9 cellular contexts compared by ENCODE assay signal in the genomic region with DNA sequence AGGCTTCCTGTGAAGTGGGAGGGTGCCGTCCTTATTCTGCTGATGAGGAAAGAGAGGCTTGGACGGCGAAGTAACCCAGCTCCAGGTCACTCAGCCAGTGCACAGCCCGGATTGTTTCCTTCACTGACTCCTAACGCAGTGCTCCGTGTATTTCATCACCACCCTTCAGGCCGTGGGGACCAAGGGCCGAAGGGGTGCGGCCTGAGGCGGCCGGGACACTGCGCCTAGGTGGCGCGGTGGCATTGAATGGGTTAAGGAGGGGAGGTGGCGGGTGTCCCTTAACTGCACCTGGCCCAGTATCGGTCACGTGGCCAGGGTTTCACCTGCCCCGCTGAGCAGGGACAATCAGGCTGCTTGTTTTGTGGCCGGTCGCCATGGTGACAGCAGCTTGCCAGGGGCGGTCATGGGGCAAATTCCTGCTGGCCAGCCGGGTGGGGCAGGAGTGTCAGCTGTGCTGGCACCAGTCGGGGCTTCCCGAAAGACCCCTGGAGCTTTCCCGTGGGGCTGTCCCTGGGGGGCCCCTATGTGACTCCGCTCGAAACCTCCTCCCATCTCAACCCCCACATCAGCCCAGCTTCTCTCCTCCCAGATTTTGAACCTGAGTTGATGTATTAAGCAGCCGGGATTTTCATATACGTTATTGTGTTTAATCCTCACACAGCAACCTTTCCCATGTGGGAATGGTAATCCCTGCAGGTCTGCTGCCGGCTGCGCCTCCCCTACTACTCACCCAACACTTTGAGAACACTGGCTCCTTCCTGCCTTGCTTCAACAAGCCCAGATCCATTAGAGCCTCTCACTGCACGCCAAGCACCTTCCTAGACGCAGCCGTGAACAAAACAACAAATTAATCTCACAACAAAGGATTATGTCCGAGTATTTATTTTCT. TPM values are rescaled to one million over a fixed set of nuclear protein-coding genes. Genes with fewer than 3 reads are reported as not detected.
A peak's percentile ranks its signal among the peaks of the same experiment; 100 is the strongest.
DNase-seq lines count a peak whose midpoint lies in the region; ATAC-seq and TF ChIP-seq lines count a peak whose summit lies in the region.
"Had no signal": no experiment of that assay in that cellular context is flagged by ENCODE, and none has a peak within 500 bp of the region (broad histone marks: within the 10 kb centered on the region; RNA-seq: fewer than 3 reads in every experiment).

No MANE protein-coding gene starts in this region.

- H4K20me1 ChIP-seq in neural progenitor cell (ENCODE audit: low read depth): no peaks in the 10 kb centered on the region

- H3K4me1 Mint-ChIP-seq in neural progenitor cell: peaks cover 36% of the 10 kb centered on the region
- peaks cover under 1 to 9% (median 2%) of the 10 kb centered on the region in 4 donors for H3K4me1 Mint-ChIP-seq in CD4-positive, alpha-beta memory T cell
- H3K4me1 Mint-ChIP-seq in activated CD8-positive, alpha-beta memory T cell treated with anti-CD3 and anti-CD28 coated beads, Interleukin-2, amount 10 ng/mL, durations not matched to agents 7 days and 5 days: peaks cover 3% of the 10 kb centered on the region

- H2AFZ ChIP-seq in neural progenitor cell (replicated peaks): no peak overlapping the region

- peak overlapping the region; percentile 97 for H3K27ac Mint-ChIP-seq in neural progenitor cell
- H3K27ac Mint-ChIP-seq in CD4-positive, alpha-beta memory T cell: peak overlapping the region in 1 of 7 donors; percentile 60
- no peak overlapping the region for H3K27ac Mint-ChIP-seq in activated CD8-positive, alpha-beta memory T cell treated with anti-CD3 and anti-CD28 coated beads, Interleukin-2, amount 10 ng/mL, durations not matched to agents 7 days and 5 days

- H3K36me3 ChIP-seq in endocrine pancreas (ENCODE audit: control insufficient read depth, insufficient read depth, low read length): no peaks in the 10 kb centered on the region
- H3K36me3 ChIP-seq in neural progenitor cell: no peaks in the 10 kb centered on the region
- H3K36me3 ChIP-seq in gastrocnemius medialis: no peaks in the 10 kb centered on the region
- H3K36me3 ChIP-seq in CD4-positive, alpha-beta memory T cell (ENCODE audit: insufficient read depth, low read length): no peaks in the 10 kb centered on the region

- peak overlapping the region; percentile 71 for H3K4me3 Mint-ChIP-seq in neural progenitor cell
- no peak overlapping the region for H3K4me3 Mint-ChIP-seq in CD4-positive, alpha-beta memory T cell
- H3K4me3 Mint-ChIP-seq in activated CD8-positive, alpha-beta memory T cell treated with anti-CD3 and anti-CD28 coated beads, Interleukin-2, amount 10 ng/mL, durations not matched to agents 7 days and 5 days: no peak overlapping the region

- H3K36me3 Mint-ChIP-seq in neural progenitor cell: no peaks in the 10 kb centered on the region
- H3K36me3 Mint-ChIP-seq in CD4-positive, alpha-beta memory T cell: peaks cover 0 to 4% of the 10 kb centered on the region in 2 donors
- no peaks in the 10 kb centered on the region for H3K36me3 Mint-ChIP-seq in activated CD8-positive, alpha-beta memory T cell treated with anti-CD3 and anti-CD28 coated beads, Interleukin-2, amount 10 ng/mL, durations not matched to agents 7 days and 5 days

- peaks cover 54% of the 10 kb centered on the region for H3F3A ChIP-seq in neural progenitor cell (ENCODE audit: low read depth)

- no peak for ATAC-seq in gastrocnemius medialis
- no peak for ATAC-seq in HG02885 (IDR thresholded peaks at IDR 0.05; ENCODE audit: poor library complexity, unreplicated experiment)
- ATAC-seq in activated CD8-positive, alpha-beta memory T cell treated with anti-CD3 and anti-CD28 coated beads, Interleukin-2, amount 10 ng/mL, durations not matched to agents 7 days and 5 days: no peak

- no peak for TF ChIP-seq POLR2A in gastrocnemius medialis (IDR thresholded peaks at IDR 0.05)

- CTCF ChIA-PET in CD4-positive, alpha-beta memory T cell (lab: Charles Lee; ENCODE audit: partially characterized antibody): no interaction called here
- CTCF ChIA-PET in activated CD8-positive, alpha-beta memory T cell treated with anti-CD3 and anti-CD28 coated beads, Interleukin-2, amount 10 ng/mL, durations not matched to agents 7 days and 5 days (lab: Charles Lee): no interaction called here

- intact Hi-C loops in gastrocnemius medialis (cut with DNase I; ENCODE audit: low total_unique reads): no loop called here
- intact Hi-C loops in CD4-positive, alpha-beta memory T cell (cut with micrococcal nuclease): no loop called here

- peak overlapping the region; percentile 76 for H3K4me2 ChIP-seq in neural progenitor cell

- H3K9me3 ChIP-seq in endocrine pancreas (ENCODE audit: control insufficient read depth, low read length): no peaks in the 10 kb centered on the region
- H3K9me3 ChIP-seq in neural progenitor cell (ENCODE audit: low read depth): no peaks in the 10 kb centered on the region
- no peaks in the 10 kb centered on the region for H3K9me3 ChIP-seq in gastrocnemius medialis
- H3K9me3 ChIP-seq in CD4-positive, alpha-beta memory T cell (ENCODE audit: control insufficient read depth in 1 of 2, low read length in 2 of 2): no peaks in the 10 kb centered on the region

- peak overlapping the region; percentile 69 for H3K9ac ChIP-seq in endocrine pancreas (ENCODE audit: control insufficient read depth, insufficient read depth, low read length)
- no peak overlapping the region for H3K9ac ChIP-seq in neural progenitor cell

- DNase-seq in G401 (ENCODE audit: low spot score) (peak; percentile 91), NCI-H2171 treated with DMSO at 0.1 percent for 48 hours (lab: John Stamatoyannopoulos, UW) (peak; percentile 93), neural progenitor cell (ENCODE audit: low spot score) (peak; percentile 96), gastrocnemius medialis (no peak)
- DNase-seq in CD4-positive, alpha-beta memory T cell: no peak
- DNase-seq in activated CD8-positive, alpha-beta memory T cell treated with anti-CD3 and anti-CD28 coated beads, Interleukin-2, amount 10 ng/mL, durations not matched to agents 7 days and 5 days: no peak

- H3K4me3 ChIP-seq in endocrine pancreas (ENCODE audit: control insufficient read depth, insufficient read depth, low read length) (no peak overlapping the region), neural progenitor cell (peak overlapping the region; percentile 31), gastrocnemius medialis (no peak overlapping the region)
- H3K4me3 ChIP-seq in CD4-positive, alpha-beta memory T cell (ENCODE audit: low read length in 2 of 2): no peak overlapping the region

- in situ Hi-C loops in G401 (cut with HindIII; ENCODE audit: low sequenced_read_pairs): no loop called here
- in situ Hi-C loops in gastrocnemius medialis (cut with MboI; ENCODE audit: low sequenced_read_pairs in 4 of 4): no loop called here

- H3K27me3 ChIP-seq in endocrine pancreas (ENCODE audit: control insufficient read depth, insufficient read depth, low read length) (no peaks in the 10 kb centered on the region), neural progenitor cell (no peaks in the 10 kb centered on the region), gastrocnemius medialis (no peaks in the 10 kb centered on the region)
- H3K27me3 ChIP-seq in CD4-positive, alpha-beta memory T cell (ENCODE audit: insufficient read depth, low read length): no peaks in the 10 kb centered on the region

- TF ChIP-seq CTCF in neural progenitor cell (IDR thresholded peaks at IDR 0.05) (no peak), gastrocnemius medialis (IDR thresholded peaks at IDR 0.05 in 4 of 5, conservative IDR thresholded peaks at IDR 0.05 in 1 of 5) (no peak)

- no peaks in the 10 kb centered on the region for H3K79me2 ChIP-seq in neural progenitor cell (ENCODE audit: low read depth)

- H3K4me1 ChIP-seq in endocrine pancreas (ENCODE audit: control insufficient read depth, insufficient read depth, low read length) (no peaks in the 10 kb centered on the region), neural progenitor cell (peaks cover 36% of the 10 kb centered on the region), gastrocnemius medialis (peaks cover 0 to 5% of the 10 kb centered on the region in 2 donors)
- H3K4me1 ChIP-seq in CD4-positive, alpha-beta memory T cell (ENCODE audit: insufficient read depth, low read length): peaks cover 6% of the 10 kb centered on the region

- H3K9me3 Mint-ChIP-seq in neural progenitor cell: no peaks in the 10 kb centered on the region
- no peaks in the 10 kb centered on the region for H3K9me3 Mint-ChIP-seq in CD4-positive, alpha-beta memory T cell
- H3K9me3 Mint-ChIP-seq in activated CD8-positive, alpha-beta memory T cell treated with anti-CD3 and anti-CD28 coated beads, Interleukin-2, amount 10 ng/mL, durations not matched to agents 7 days and 5 days (ENCODE audit: low read depth): no peaks in the 10 kb centered on the region

- peak overlapping the region; percentile 86 for H3K27ac ChIP-seq in neural progenitor cell
- no peak overlapping the region for H3K27ac ChIP-seq in gastrocnemius medialis
- H3K27ac ChIP-seq in CD4-positive, alpha-beta memory T cell (ENCODE audit: low read depth, low read length): no peak overlapping the region

- POLR2A ChIA-PET in CD4-positive, alpha-beta memory T cell (lab: Charles Lee; ENCODE audit: partially characterized antibody): no interaction called here

- peaks cover 21% of the 10 kb centered on the region for H3K27me3 Mint-ChIP-seq in neural progenitor cell (ENCODE audit: insufficient read depth, low read depth)
- H3K27me3 Mint-ChIP-seq in CD4-positive, alpha-beta memory T cell: no peaks in the 10 kb centered on the region
- H3K27me3 Mint-ChIP-seq in activated CD8-positive, alpha-beta memory T cell treated with anti-CD3 and anti-CD28 coated beads, Interleukin-2, amount 10 ng/mL, durations not matched to agents 7 days and 5 days: no peaks in the 10 kb centered on the region

RNA-seq across cellular contexts. Expression of a gene that starts 4.4 kb away (rescaled TPM):
- total RNA-seq in G401 (2014; rRNA removed; shearing (Covaris generic)): 34.2 and 41.1 TPM in 2 replicates
- 9.3 and 15.1 TPM in 2 replicates for total RNA-seq in neural progenitor cell (ENCODE audit: low replicate concordance)
- 1 to 10 TPM; 3.2 to 9.4 (median 7.6) TPM for total RNA-seq in gastrocnemius medialis
- total RNA-seq in CD4-positive, alpha-beta memory T cell: 10 to 100 TPM; 22.3 to 23.9 TPM
- 10 to 100 TPM in 1 of 2 donors, 1 to 10 TPM in 1; 7.4 to 13.1 TPM for polyA plus RNA-seq in CD4-positive, alpha-beta memory T cell
- total RNA-seq in activated CD8-positive, alpha-beta memory T cell treated with anti-CD3 and anti-CD28 coated beads, Interleukin-2, amount 10 ng/mL, durations not matched to agents 7 days and 5 days: 10 to 100 TPM; 15.9 to 19.2 TPM

RNA-seq across cellular contexts. Expression of a gene that starts 23.5 kb away (rescaled TPM):
- total RNA-seq in G401 (2014; rRNA removed; shearing (Covaris generic)): 2.5 and 6.5 TPM in 2 replicates
- total RNA-seq in neural progenitor cell (ENCODE audit: low replicate concordance) (21.9 and 29.0 TPM in 2 replicates), gastrocnemius medialis (1 to 10 TPM in 3 of 4 donors, under 1 TPM in 1; 0.83 to 8.1 (median 3.2) TPM)
- total RNA-seq in CD4-positive, alpha-beta memory T cell: 1 to 10 TPM; 7.5 to 8.3 TPM
- polyA plus RNA-seq in CD4-positive, alpha-beta memory T cell: 1 to 10 TPM; 1.2 to 3.3 TPM
- 10 to 100 TPM; 13.8 to 15.8 TPM for total RNA-seq in activated CD8-positive, alpha-beta memory T cell treated with anti-CD3 and anti-CD28 coated beads, Interleukin-2, amount 10 ng/mL, durations not matched to agents 7 days and 5 days

RNA-seq across cellular contexts. Expression of a gene that starts 27.1 kb away (rescaled TPM):
- total RNA-seq in G401 (2014; rRNA removed; shearing (Covaris generic)): not detected in 2 replicates
- total RNA-seq in neural progenitor cell (ENCODE audit: low replicate concordance): 1.6 and 14.2 TPM in 2 replicates
- 1 to 10 TPM in 1 of 4 donors, not detected in 3; 5.0 TPM for total RNA-seq in gastrocnemius medialis
- not detected for total RNA-seq in CD4-positive, alpha-beta memory T cell
- not detected for polyA plus RNA-seq in CD4-positive, alpha-beta memory T cell
- total RNA-seq in activated CD8-positive, alpha-beta memory T cell treated with anti-CD3 and anti-CD28 coated beads, Interleukin-2, amount 10 ng/mL, durations not matched to agents 7 days and 5 days: not detected
- total RNA-seq: activated CD8-positive, alpha-beta memory T cell treated with anti-CD3 and anti-CD28 coated beads for 36 hours had no signal

RNA-seq across cellular contexts. Expression of a gene that starts 59.6 kb away (rescaled TPM):
- 203 and 204 TPM in 2 replicates for total RNA-seq in G401 (2014; rRNA removed; shearing (Covaris generic))
- 22.8 and 41.6 TPM in 2 replicates for total RNA-seq in neural progenitor cell (ENCODE audit: low replicate concordance)
- 100 to 1,000 TPM in 3 of 4 donors, 10 to 100 TPM in 1; 83.9 to 128 (median 114) TPM for total RNA-seq in gastrocnemius medialis
- 10 to 100 TPM; 54.3 to 60.6 TPM for total RNA-seq in CD4-positive, alpha-beta memory T cell
- polyA plus RNA-seq in CD4-positive, alpha-beta memory T cell: 100 to 1,000 TPM; 114 to 187 TPM
- 10 to 100 TPM; 60.5 to 72.7 TPM for total RNA-seq in activated CD8-positive, alpha-beta memory T cell treated with anti-CD3 and anti-CD28 coated beads, Interleukin-2, amount 10 ng/mL, durations not matched to agents 7 days and 5 days

RNA-seq across cellular contexts. Expression of a gene that starts 59.7 kb away (rescaled TPM):
- total RNA-seq in G401 (2014; rRNA removed; shearing (Covaris generic)): 12.4 and 19.6 TPM in 2 replicates
- total RNA-seq in neural progenitor cell (ENCODE audit: low replicate concordance) (0.94 and 2.6 TPM in 2 replicates), gastrocnemius medialis (10 to 100 TPM in 1 of 4 donors, 1 to 10 TPM in 3; 3.9 to 10.5 (median 5.6) TPM)
- total RNA-seq in CD4-positive, alpha-beta memory T cell: 10 to 100 TPM; 16.3 to 16.5 TPM
- 1 to 10 TPM; 8.3 to 9.4 TPM for polyA plus RNA-seq in CD4-positive, alpha-beta memory T cell
- 1 to 10 TPM; 7.0 to 9.0 TPM for total RNA-seq in activated CD8-positive, alpha-beta memory T cell treated with anti-CD3 and anti-CD28 coated beads, Interleukin-2, amount 10 ng/mL, durations not matched to agents 7 days and 5 days

Comparison
In these comparisons a context has a peak if more than half of its experiments do, and no peak if none do; other contexts are left out.
1. DNase-seq: peak in G401 (single experiment), NCI-H2171 treated with DMSO at 0.1 percent for 48 hours (single experiment) and neural progenitor cell (single experiment); none in gastrocnemius medialis (0 of 2), CD4-positive, alpha-beta memory T cell (0 of 5) and activated CD8-positive, alpha-beta memory T cell treated with anti-CD3 and anti-CD28 coated beads, Interleukin-2, amount 10 ng/mL, durations not matched to agents 7 days and 5 days (single experiment).